10 cellular contexts compared by ENCODE assay signal in the genomic region with DNA sequence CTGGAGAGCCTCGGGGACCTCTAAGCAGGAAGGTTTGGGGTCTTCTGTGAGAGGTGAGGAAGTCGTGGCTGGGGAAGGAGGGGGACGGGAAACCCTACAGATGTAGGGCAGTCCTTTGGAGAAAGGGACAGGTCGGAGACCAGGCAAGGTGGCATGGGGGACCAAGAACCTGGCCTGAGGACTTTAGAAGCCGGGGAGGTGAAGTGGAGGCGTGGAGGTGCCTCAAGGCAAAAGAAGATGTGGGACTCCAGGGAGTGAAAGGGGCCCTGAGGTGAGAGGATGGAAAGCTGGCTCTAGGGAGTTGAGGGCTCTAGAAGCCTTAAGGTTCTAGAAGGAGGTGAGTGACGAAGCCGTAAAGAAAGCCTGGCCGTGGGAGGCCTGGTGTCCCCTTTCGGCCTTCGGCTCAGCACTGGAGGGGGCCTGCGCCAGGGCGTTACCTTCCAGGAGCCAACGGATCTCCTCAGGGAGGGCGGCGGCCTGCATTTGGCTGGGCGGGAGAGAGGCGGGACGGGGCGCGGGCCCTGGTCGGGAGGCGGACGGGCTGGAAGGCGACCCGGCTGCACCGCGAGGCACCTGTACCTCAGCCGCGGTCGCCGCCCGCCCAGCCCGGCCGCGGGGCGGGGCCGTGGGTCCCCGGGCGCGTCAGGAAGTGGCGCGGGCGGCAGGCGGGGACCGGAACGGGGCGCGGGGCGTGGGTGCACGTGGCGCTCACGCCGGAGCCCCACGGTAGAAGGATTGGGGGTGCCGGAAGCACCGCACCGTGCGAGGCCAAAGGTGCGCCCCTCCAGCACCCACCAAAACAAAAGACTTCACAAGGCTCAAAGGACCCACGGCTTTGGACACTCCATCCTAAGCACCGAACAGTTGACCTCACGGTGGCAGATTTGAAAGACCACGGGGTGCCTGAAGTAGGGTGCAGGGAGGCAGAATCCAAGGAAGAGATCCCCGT. TPM values are rescaled to one million over a fixed set of nuclear protein-coding genes. Genes with fewer than 3 reads are reported as not detected.
DNase-seq lines count a peak whose midpoint lies in the region; ATAC-seq and TF ChIP-seq lines count a peak whose summit lies in the region.
"Had no signal": no experiment of that assay in that cellular context is flagged by ENCODE, and none has a peak within 500 bp of the region (broad histone marks: within the 10 kb centered on the region; RNA-seq: fewer than 3 reads in every experiment).

A gene (minus strand): TSS at position 577 of the 949 bp plus-strand sequence.

- CTCF ChIA-PET in mammary epithelial cell (lab: Charles Lee; ENCODE audit: low non-redundant PET): no interaction called here

- no peak within 1 kb of the TSS for H4K8ac ChIP-seq in trophoblast cell (ENCODE audit: low read depth, low read length)

- H2AFZ ChIP-seq in mammary epithelial cell (ENCODE audit: low read depth, low read length) (peak within 1 kb of the TSS; percentile 83), trophoblast cell (ENCODE audit: insufficient read depth, low read length, poor library complexity) (no peak within 1 kb of the TSS)

- H4K20me1 ChIP-seq in mammary epithelial cell (ENCODE audit: insufficient read depth, low read length): no peaks in the 10 kb centered on the region

- ATAC-seq in GM21526 (IDR thresholded peaks at IDR 0.05; ENCODE audit: low FRiP score, unreplicated experiment): peak; percentile 70

- H3K9me3 ChIP-seq in mammary epithelial cell (replicated peaks; ENCODE audit: insufficient read depth, low read length): no peaks in the 10 kb centered on the region
- H3K9me3 ChIP-seq in trophoblast cell (ENCODE audit: insufficient read depth, low read depth, low read length): no peaks in the 10 kb centered on the region

- no peak within 1 kb of the TSS for H2BK12ac ChIP-seq in trophoblast cell (ENCODE audit: low read length)

- no peak for TF ChIP-seq CTCF in mammary epithelial cell (conservative IDR thresholded peaks at IDR 0.05 in 1 of 2, IDR thresholded peaks at IDR 0.05 in 1 of 2; ENCODE audit: extremely low read depth in 1 of 2, insufficient read depth in 1 of 2, low read depth in 1 of 2, low read length in 2 of 2)

- H4K12ac ChIP-seq in trophoblast cell (ENCODE audit: low read depth, low read length): no peak within 1 kb of the TSS

- H3K18ac ChIP-seq in trophoblast cell (ENCODE audit: low read length): no peak within 1 kb of the TSS

- no peak within 1 kb of the TSS for H3K23ac ChIP-seq in trophoblast cell (ENCODE audit: low read length)

- peak; percentile 35 for DNase-seq in ACHN
- no peak for DNase-seq in mammary epithelial cell
- DNase-seq in trophoblast cell: peak in 1 of 2 donors; percentile 8
- DNase-seq in cerebellar cortex (ENCODE audit: low spot score): no peak
- no peak for DNase-seq in NCI-H2196 (lab: John Stamatoyannopoulos, UW; ENCODE audit: unreplicated experiment)
- no peak for DNase-seq in SKM-1 treated with dmso at 0.1 percent for 144 hours (lab: John Stamatoyannopoulos, UW; ENCODE audit: unreplicated experiment)
- DNase-seq: DND-41 had no signal

- WGBS in mammary epithelial cell (ENCODE audit: low coverage, missing lambda C conversion rate): 53% methylated on average over 14 of the region's 65 CpGs
- WGBS in trophoblast cell (ENCODE audit: extremely low coverage, insufficient coverage, insufficient read length): no CpG with 5 or more reads among the region's 65 CpGs

- in situ Hi-C loops in ACHN (cut with HindIII; ENCODE audit: low pct_ligation_motif_present, low pct_unique_long_range_greater_than_20kb, low sequenced_read_pairs) (no loop called here), mammary epithelial cell (cut with MboI; ENCODE audit: low sequenced_read_pairs in 2 of 2) (no loop called here)

- intact Hi-C loops in T-helper 2 cell treated with Interferon-gamma antibody and Interleukin-4, amounts not matched to agents 100 ng/mL and 5 ng/mL, for 36 hours (cut with micrococcal nuclease): no loop called here
- intact Hi-C loops in mammary epithelial cell (cut with micrococcal nuclease): no loop called here

- no peak within 1 kb of the TSS for H4K91ac ChIP-seq in trophoblast cell (ENCODE audit: low read depth, low read length)

- dilution Hi-C loops in mammary epithelial cell (cut with HindIII; ENCODE audit: low sequenced_read_pairs): no loop called here

- no peak within 1 kb of the TSS for H2AK5ac ChIP-seq in trophoblast cell (ENCODE audit: low read length)

- H3K27ac ChIP-seq in mammary epithelial cell (ENCODE audit: insufficient read depth, low read depth, low read length) (no peak within 1 kb of the TSS), trophoblast cell (ENCODE audit: low read depth, low read length) (no peak within 1 kb of the TSS)

- H3K36me3 ChIP-seq in mammary epithelial cell (ENCODE audit: insufficient read depth, low read length) (no peaks in the 10 kb centered on the region), trophoblast cell (ENCODE audit: control insufficient read depth in 1 of 2, insufficient read depth in 2 of 2, low read length in 2 of 2) (no peaks in the 10 kb centered on the region)

- BruUV-seq in mammary epithelial cell (replicated peaks; lab: Mats Ljungman, UMichigan): no TSS peak

- H3K79me1 ChIP-seq in trophoblast cell (ENCODE audit: low read length): no peaks in the 10 kb centered on the region

- H3K4ac ChIP-seq in trophoblast cell (ENCODE audit: low read depth, low read length): no peak within 1 kb of the TSS

- no peak within 1 kb of the TSS for H3K14ac ChIP-seq in trophoblast cell (ENCODE audit: low read length)

- H3K79me2 ChIP-seq in mammary epithelial cell (ENCODE audit: insufficient read depth, low read length): no peaks in the 10 kb centered on the region
- H3K79me2 ChIP-seq in trophoblast cell (ENCODE audit: control insufficient read depth, insufficient read depth, low read length, poor library complexity): no peaks in the 10 kb centered on the region

- H3K4me3 ChIP-seq in mammary epithelial cell (replicated peaks in 1 of 3; ENCODE audit: insufficient read depth in 1 of 3, low read depth in 2 of 3, low read length in 3 of 3) (peak within 1 kb of the TSS in 1 of 3 experiments; percentile 22), trophoblast cell (ENCODE audit: low read depth, low read length) (no peak within 1 kb of the TSS)

- H3K4me1 ChIP-seq in mammary epithelial cell (ENCODE audit: insufficient read depth, low read length) (peaks cover 6% of the 10 kb centered on the region), trophoblast cell (ENCODE audit: control insufficient read depth in 1 of 2, insufficient read depth in 2 of 2, low read length in 2 of 2) (peaks cover 3 to 4% of the 10 kb centered on the region in 2 experiments)

- no peak within 1 kb of the TSS for H2BK120ac ChIP-seq in trophoblast cell (ENCODE audit: insufficient read depth, low read length, poor library complexity)

- H2BK5ac ChIP-seq in trophoblast cell (ENCODE audit: low read depth, low read length, poor library complexity): no peak within 1 kb of the TSS

- H3K9ac ChIP-seq in mammary epithelial cell (ENCODE audit: insufficient read depth, low read length): no peak within 1 kb of the TSS
- H3K9ac ChIP-seq in trophoblast cell (ENCODE audit: low read length): no peak within 1 kb of the TSS

- peaks cover 3% of the 10 kb centered on the region for H3K27me3 ChIP-seq in mammary epithelial cell (ENCODE audit: insufficient read depth, low read length)
- H3K27me3 ChIP-seq in trophoblast cell (ENCODE audit: insufficient read depth, low read length): peaks cover 21% of the 10 kb centered on the region

- H3K4me2 ChIP-seq in mammary epithelial cell (ENCODE audit: insufficient read depth, low read depth, low read length): peak within 1 kb of the TSS; percentile 77
- H3K4me2 ChIP-seq in trophoblast cell (ENCODE audit: low read length): peak within 1 kb of the TSS; percentile 40

RNA-seq across cellular contexts. Expression of the gene that starts here (rescaled TPM):
- total RNA-seq in T-helper 2 cell treated with Interferon-gamma antibody and Interleukin-4, amounts not matched to agents 100 ng/mL and 5 ng/mL, for 36 hours: 112 and 117 TPM in 2 replicates
- not detected for total RNA-seq in mammary epithelial cell
- polyA plus RNA-seq in mammary epithelial cell: 0.08 TPM
- polyA minus RNA-seq in mammary epithelial cell: not detected
- not detected in 2 replicates for polyA plus RNA-seq in trophoblast cell (2013)
- total RNA-seq: bronchial epithelial cell had no signal

Comparison
In these comparisons a context has a peak if more than half of its experiments do, and no peak if none do; other contexts are left out.
1. RNA of the gene that starts here (total RNA-seq): 112 to 117 TPM in T-helper 2 cell treated with Interferon-gamma antibody and Interleukin-4, amounts not matched to agents 100 ng/mL and 5 ng/mL, for 36 hours; not detected in mammary epithelial cell; every median in the first group is over 100 times any median in the second.